9 cellular contexts compared by ENCODE assay signal in the genomic region with DNA sequence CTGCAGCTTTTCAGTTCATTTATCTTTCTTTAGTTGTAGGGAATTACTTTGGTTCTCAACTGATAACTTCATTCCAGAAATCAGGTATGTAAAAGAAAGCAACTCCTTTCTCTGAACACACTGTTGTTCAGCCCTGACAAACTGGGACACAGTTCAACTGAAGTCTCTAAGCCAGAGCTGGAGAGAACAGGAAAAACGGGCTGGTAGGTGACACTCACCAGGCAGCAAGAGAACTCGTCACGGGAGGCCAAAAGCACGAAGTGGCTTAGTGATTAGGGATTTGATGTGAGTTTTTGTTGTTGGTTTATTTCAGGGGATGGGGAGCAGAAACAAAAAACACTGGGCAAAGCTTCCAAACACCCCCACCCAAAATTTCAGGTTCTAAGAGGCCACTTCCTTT. TPM values are rescaled to one million over a fixed set of nuclear protein-coding genes. Genes with fewer than 3 reads are reported as not detected.
DNase-seq lines count a peak whose midpoint lies in the region; TF ChIP-seq lines count a peak whose summit lies in the region.
"Had no signal": no experiment of that assay in that cellular context is flagged by ENCODE, and none has a peak within 500 bp of the region (broad histone marks: within the 10 kb centered on the region; RNA-seq: fewer than 3 reads in every experiment).

No MANE protein-coding gene starts in this region.

- no peaks in the 10 kb centered on the region for H3K9me3 Mint-ChIP-seq in activated naive CD4-positive, alpha-beta T cell treated with anti-CD3 and anti-CD28 coated beads for 36 hours

- no peaks in the 10 kb centered on the region for H3K27me3 ChIP-seq in ascending aorta
- H3K27me3 ChIP-seq in tibial artery, result no peaks in the 10 kb centered on the region

- intact Hi-C loops in activated naive CD4-positive, alpha-beta T cell treated with anti-CD3 and anti-CD28 coated beads for 36 hours (cut with micrococcal nuclease), result loop anchor here (1.0 to 2.0 kb wide), 3 partner anchors 24 to 43 kb away; no protein-coding TSS in a partner anchor
- intact Hi-C loops in ascending aorta (cut with DNase I) (no loop called here), tibial artery (cut with DNase I; ENCODE audit: low total_unique reads) (no loop called here)

- H3K4me1 Mint-ChIP-seq in activated naive CD4-positive, alpha-beta T cell treated with anti-CD3 and anti-CD28 coated beads for 36 hours (ENCODE audit: low read depth), result peaks cover 98% of the 10 kb centered on the region

- peak overlapping the region in 1 of 2 donors; percentile 28 for H3K4me3 ChIP-seq in ascending aorta
- no peak overlapping the region for H3K4me3 ChIP-seq in mesodermal cell (ENCODE audit: extremely low read depth, insufficient read depth, low read length, poor library complexity, severe bottlenecking)
- H3K4me3 ChIP-seq in tibial artery, result no peak overlapping the region

- H3K36me3 ChIP-seq in ascending aorta (peaks cover 41 to 55% of the 10 kb centered on the region in 2 donors), mesodermal cell (ENCODE audit: control insufficient read depth, insufficient read depth, low read length) (peaks cover 68% of the 10 kb centered on the region), tibial artery (peaks cover 35 to 46% (median 39%) of the 10 kb centered on the region in 3 donors)

- no peak for DNase-seq in activated naive CD4-positive, alpha-beta T cell treated with anti-CD3 and anti-CD28 coated beads for 36 hours
- no peak for DNase-seq in activated naive CD4-positive, alpha-beta T cell treated with anti-CD3 and anti-CD28 coated beads, Interleukin-2, amount 50 U/mL, for 16 hours
- no peak for DNase-seq in ascending aorta (ENCODE audit: low spot score in 2 of 2)
- DNase-seq in tibial artery, result peak in 1 of 2 donors; percentile 72
- DNase-seq in GM19240 (ENCODE audit: insufficient read length, low spot score), result no peak
- DNase-seq in cerebellar nuclear complex (lab: John Stamatoyannopoulos, UW), result no peak
- no peak for DNase-seq in stimulated activated CD4-positive, alpha-beta T cell treated with anti-CD3 and anti-CD28 coated beads, Interleukin-2, amount 100 ng/mL, for 24 hours
- DNase-seq: NCI-H187 had no signal

- H3K4me3 Mint-ChIP-seq in activated naive CD4-positive, alpha-beta T cell treated with anti-CD3 and anti-CD28 coated beads for 36 hours, result peak overlapping the region; percentile 80

- H3K27ac Mint-ChIP-seq in activated naive CD4-positive, alpha-beta T cell treated with anti-CD3 and anti-CD28 coated beads for 36 hours, result peak overlapping the region; percentile 100

- H3K4me1 ChIP-seq in ascending aorta, result peaks cover 86 to 95% of the 10 kb centered on the region in 2 donors
- peaks cover 94% of the 10 kb centered on the region for H3K4me1 ChIP-seq in mesodermal cell (ENCODE audit: control insufficient read depth, insufficient read depth, low read length, poor library complexity, severe bottlenecking)
- peaks cover 4 to 100% (median 100%) of the 10 kb centered on the region in 4 donors for H3K4me1 ChIP-seq in tibial artery

- TF ChIP-seq CTCF in ascending aorta (IDR thresholded peaks at IDR 0.05), result no peak
- TF ChIP-seq CTCF in tibial artery (IDR thresholded peaks at IDR 0.05), result no peak

- H3K9me3 ChIP-seq in ascending aorta (no peaks in the 10 kb centered on the region), mesodermal cell (ENCODE audit: control insufficient read depth, low read length) (no peaks in the 10 kb centered on the region), tibial artery (no peaks in the 10 kb centered on the region)

- no peaks in the 10 kb centered on the region for H3K27me3 Mint-ChIP-seq in activated naive CD4-positive, alpha-beta T cell treated with anti-CD3 and anti-CD28 coated beads for 36 hours (ENCODE audit: low read depth)

- 92% methylated on average over 4 of the region's 4 CpGs; no CpG with 5 or more reads in 1 of the 2 experiments for WGBS in mesodermal cell (ENCODE audit: insufficient coverage in 2 of 2), 2 experiments

- CTCF ChIA-PET in activated naive CD4-positive, alpha-beta T cell treated with anti-CD3 and anti-CD28 coated beads for 36 hours (lab: Charles Lee), result interaction anchor here (0.9 to 4.5 kb wide), 10 partner anchors 10 to 152 kb away, joined by 3 to 34 read pairs (median 6); no protein-coding TSS in a partner anchor

- H3K27ac ChIP-seq in ascending aorta, result peak overlapping the region; percentile 98 to 99
- H3K27ac ChIP-seq in mesodermal cell (ENCODE audit: low read depth, low read length, severe bottlenecking), result peak overlapping the region; percentile 99
- peak overlapping the region; percentile 95 for H3K27ac ChIP-seq in tibial artery

- H3K36me3 Mint-ChIP-seq in activated naive CD4-positive, alpha-beta T cell treated with anti-CD3 and anti-CD28 coated beads for 36 hours (ENCODE audit: low read depth), result peaks cover 74% of the 10 kb centered on the region

RNA-seq across cellular contexts. Expression of a gene that starts 54.1 kb away (rescaled TPM):
- 100 to 1,000 TPM; 574 to 625 TPM for total RNA-seq in activated naive CD4-positive, alpha-beta T cell treated with anti-CD3 and anti-CD28 coated beads for 36 hours
- 1,114 TPM for total RNA-seq in ascending aorta
- polyA plus RNA-seq in mesodermal cell (2013, experiment 1 of 2), result 360 TPM
- 289 TPM for polyA plus RNA-seq in mesodermal cell (2013, experiment 2 of 2)
